8 cellular contexts compared by ENCODE assay signal in the genomic region with DNA sequence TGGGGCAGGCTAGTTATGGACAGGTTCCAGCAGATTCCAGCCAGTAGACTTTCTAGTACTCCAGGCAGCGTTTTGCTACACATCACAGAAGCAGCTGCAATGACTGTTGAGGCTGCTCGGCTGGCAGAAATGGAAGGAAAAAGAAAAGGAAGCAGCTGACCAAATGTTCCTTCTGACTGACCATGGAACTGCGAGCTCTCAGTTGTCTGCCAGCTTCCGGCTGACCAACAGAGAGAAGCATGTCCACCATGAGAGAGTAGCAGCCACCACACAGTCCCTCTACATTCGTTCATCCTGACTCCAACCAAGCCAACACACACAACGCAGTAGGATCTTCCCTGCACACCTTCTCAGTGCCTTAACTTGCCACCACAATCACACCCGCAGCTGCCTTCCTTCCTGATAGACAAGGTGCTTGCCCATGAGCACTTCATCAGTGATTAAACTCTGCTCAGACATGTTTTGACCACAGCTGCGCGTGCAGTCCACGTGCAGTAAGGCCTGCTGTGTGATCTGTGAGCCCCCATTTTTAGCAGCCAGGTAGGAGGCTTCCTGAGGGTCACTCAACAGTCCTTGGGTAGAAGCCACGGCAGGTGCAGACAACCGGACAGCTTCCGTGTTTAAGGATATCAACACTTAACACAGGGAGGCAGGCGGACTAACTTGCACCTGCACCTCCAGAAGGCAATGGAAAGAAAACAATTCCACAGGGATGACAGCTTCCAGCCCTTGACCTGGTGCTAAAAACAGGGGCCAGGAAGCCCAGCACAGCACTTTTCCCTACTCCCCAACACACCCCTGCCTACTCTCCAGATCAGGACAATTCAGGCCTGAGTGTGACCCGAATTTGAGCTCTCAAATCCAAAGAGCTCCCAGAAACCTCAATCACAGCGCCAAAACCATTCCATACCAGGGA. TPM values are rescaled to one million over a fixed set of nuclear protein-coding genes. Genes with fewer than 3 reads are reported as not detected.
DNase-seq lines count a peak whose midpoint lies in the region; ATAC-seq, FAIRE-seq and TF ChIP-seq lines count a peak whose summit lies in the region.

No MANE protein-coding gene starts in this region.

- TF ChIP-seq CTCF in D721Med (IDR thresholded peaks at IDR 0.05; ENCODE audit: insufficient read depth, missing control alignments), result no peak

- in situ Hi-C loops in SK-MEL-5 (cut with HindIII; ENCODE audit: low pct_unique_long_range_greater_than_20kb, low sequenced_read_pairs), result no loop called here

- H3K9me3 Mint-ChIP-seq in central memory CD8-positive, alpha-beta T cell, result no peaks in the 10 kb centered on the region

- peak overlapping the region; percentile 73 for H3K27ac Mint-ChIP-seq in central memory CD8-positive, alpha-beta T cell (ENCODE audit: low read depth)

- ATAC-seq in HG03432 (IDR thresholded peaks at IDR 0.05; ENCODE audit: unreplicated experiment), result peak; percentile 28
- ATAC-seq in central memory CD8-positive, alpha-beta T cell (replicated peaks; ENCODE audit: extremely low read depth, poor library complexity, severe bottlenecking), result peak; percentile 45

- peaks cover 39% of the 10 kb centered on the region for H3K4me1 Mint-ChIP-seq in central memory CD8-positive, alpha-beta T cell

- no peaks in the 10 kb centered on the region for H3K27me3 Mint-ChIP-seq in central memory CD8-positive, alpha-beta T cell

- DNase-seq in EH (ENCODE audit: low read depth), result peak; percentile 78
- peak; percentile 19 for DNase-seq in SK-MEL-5 (ENCODE audit: low read depth, low spot score)
- DNase-seq in central memory CD8-positive, alpha-beta T cell (ENCODE audit: low spot score in 2 of 2), result peak in 1 of 2 donors; percentile 15
- peak; percentile 12 to 28 for DNase-seq in stimulated activated CD4-positive, alpha-beta T cell treated with anti-CD3 and anti-CD28 coated beads, Interleukin-2, amount 100 ng/mL, for 48 hours
- DNase-seq in NCI-H2171 (lab: John Stamatoyannopoulos, UW), result no peak
- DNase-seq in D721Med (ENCODE audit: insufficient read length, low spot score), result no peak

- no peaks in the 10 kb centered on the region for H3K27me3 ChIP-seq in layer of hippocampus (ENCODE audit: control insufficient read depth, insufficient read depth, low read length)

- H3K27ac ChIP-seq in layer of hippocampus (ENCODE audit: low read depth, low read length), result peak overlapping the region; percentile 65

- H3K36me3 Mint-ChIP-seq in central memory CD8-positive, alpha-beta T cell (ENCODE audit: insufficient read depth), result peaks cover 14% of the 10 kb centered on the region

- peak overlapping the region; percentile 79 for H3K4me3 Mint-ChIP-seq in central memory CD8-positive, alpha-beta T cell

- FAIRE-seq in D721Med (lab: Jason Lieb, UNC), result no peak

RNA-seq across cellular contexts. Expression of gene TGFBRAP1, which starts 1.0 kb away (rescaled TPM):
- 25.1 and 25.5 TPM in 2 replicates for total RNA-seq in SK-MEL-5 (2014; rRNA removed; shearing (Covaris generic))
- polyA plus RNA-seq in SK-MEL-5 (2015; cell fraction: cytosol; rRNA removed), result 23.8 and 31.1 TPM in 2 replicates
- polyA plus RNA-seq in SK-MEL-5 (2015; cell fraction: nucleus; rRNA removed), result 23.5 and 24.9 TPM in 2 replicates

RNA-seq across cellular contexts. Expression of gene C2orf49, which starts 8.8 kb away (rescaled TPM):
- total RNA-seq in SK-MEL-5 (2014; rRNA removed; shearing (Covaris generic)), result 19.1 and 20.4 TPM in 2 replicates
- 14.8 and 15.5 TPM in 2 replicates for polyA plus RNA-seq in SK-MEL-5 (2015; cell fraction: cytosol; rRNA removed)
- 14.2 and 17.6 TPM in 2 replicates for polyA plus RNA-seq in SK-MEL-5 (2015; cell fraction: nucleus; rRNA removed)

Comparison
In these comparisons a context has a peak if more than half of its experiments do, and no peak if none do; other contexts are left out.
1. DNase-seq: peak in EH (single experiment), SK-MEL-5 (single experiment) and stimulated activated CD4-positive, alpha-beta T cell treated with anti-CD3 and anti-CD28 coated beads, Interleukin-2, amount 100 ng/mL, for 48 hours (2 of 2); none in NCI-H2171 (single experiment) and D721Med (single experiment).